8 cellular contexts compared by ENCODE assay signal in genomic region chr17:12180644-12181261, GRCh38.
DNase-seq lines count a peak whose midpoint lies in the region; ATAC-seq, FAIRE-seq and TF ChIP-seq lines count a peak whose summit lies in the region.

No MANE protein-coding gene starts in this region.

- DNase-seq in Caki2 (ENCODE audit: low read depth) (peak; percentile 27), H7 (peak; percentile 47), RCC 7860 (ENCODE audit: low spot score) (peak; percentile 6), endodermal cell (peak; percentile 69), mucosa of descending colon (peak in 1 of 3 donors; percentile 49), NCI-H1092 treated with DMSO at 0.1 percent for 48 hours (lab: John Stamatoyannopoulos, UW) (no peak)
- DNase-seq in activated CD4-positive, CD25-positive, alpha-beta regulatory T cell (lab: John Stamatoyannopoulos, UW): no peak

- H3K4me3 ChIP-seq in H7 (ENCODE audit: insufficient read depth, low read depth, low read length) (no peak overlapping the region), endodermal cell (ENCODE audit: low read length) (no peak overlapping the region), mucosa of descending colon (no peak overlapping the region)

- H3K9ac ChIP-seq in endodermal cell (ENCODE audit: extremely low read depth, low read length, poor library complexity, severe bottlenecking): no peak overlapping the region

- H3K27ac Mint-ChIP-seq in endodermal cell: no peak overlapping the region

- no peak overlapping the region for H3K4me3 Mint-ChIP-seq in endodermal cell

- H3K9me3 Mint-ChIP-seq in endodermal cell: no peaks in the 10 kb centered on the region

- H3K4me1 ChIP-seq in endodermal cell (ENCODE audit: control insufficient read depth, insufficient read depth, low read length) (no peaks in the 10 kb centered on the region), mucosa of descending colon (ENCODE audit: low read depth) (no peaks in the 10 kb centered on the region)

- WGBS in endodermal cell (ENCODE audit: insufficient coverage in 1 of 2, insufficient read length in 1 of 2), 2 experiments: 22% methylated on average over 5 of the region's 7 CpGs; no CpG with 5 or more reads in 1 of the 2 experiments

- H3K36me3 ChIP-seq in H7 (replicated peaks; ENCODE audit: control insufficient read depth, insufficient read depth, low read length) (no peaks in the 10 kb centered on the region), endodermal cell (ENCODE audit: control insufficient read depth, insufficient read depth, low read length) (no peaks in the 10 kb centered on the region), mucosa of descending colon (ENCODE audit: low read depth) (no peaks in the 10 kb centered on the region)

- H3K36me3 Mint-ChIP-seq in endodermal cell (ENCODE audit: low read depth): no peaks in the 10 kb centered on the region

- no peaks in the 10 kb centered on the region for H3K9me3 ChIP-seq in endodermal cell (ENCODE audit: control insufficient read depth, low read length)
- no peaks in the 10 kb centered on the region for H3K9me3 ChIP-seq in mucosa of descending colon

- intact Hi-C loops in mucosa of descending colon (cut with DNase I, micrococcal nuclease): loop anchor here in 1 of 2 donors (10.0 kb wide), 1 partner anchor 824 kb away; no protein-coding TSS in a partner anchor

- ATAC-seq in mucosa of descending colon: peak; percentile 30
- ATAC-seq in HG02938 (IDR thresholded peaks at IDR 0.05; ENCODE audit: unreplicated experiment): no peak

- TF ChIP-seq CTCF in endodermal cell (conservative IDR thresholded peaks at IDR 0.05) (peak; percentile 94), mucosa of descending colon (IDR thresholded peaks at IDR 0.05) (peak; percentile 54)

- H3K27ac ChIP-seq in endodermal cell (ENCODE audit: low read depth, low read length): no peak overlapping the region

- FAIRE-seq in RCC 7860 (lab: Jason Lieb, UNC): no peak

- H3K27me3 ChIP-seq in H7 (ENCODE audit: control insufficient read depth, insufficient read depth, low read length) (no peaks in the 10 kb centered on the region), endodermal cell (ENCODE audit: control insufficient read depth, insufficient read depth, low read length, poor library complexity, severe bottlenecking) (no peaks in the 10 kb centered on the region)

- in situ Hi-C loops in Caki2 (cut with HindIII; ENCODE audit: low pct_unique_long_range_greater_than_20kb, low sequenced_read_pairs): no loop called here

- no peaks in the 10 kb centered on the region for H3K4me1 Mint-ChIP-seq in endodermal cell

- H3K27me3 Mint-ChIP-seq in endodermal cell (ENCODE audit: insufficient read depth): no peaks in the 10 kb centered on the region

Comparison
In these comparisons a context has a peak if more than half of its experiments do, and no peak if none do; other contexts are left out.
1. DNase-seq: peak in Caki2 (single experiment), H7 (single experiment), RCC 7860 (single experiment) and endodermal cell (single experiment); none in activated CD4-positive, CD25-positive, alpha-beta regulatory T cell (0 of 4) and NCI-H1092 treated with DMSO at 0.1 percent for 48 hours (single experiment).